20 cellular contexts compared by ENCODE assay signal in the genomic region with DNA sequence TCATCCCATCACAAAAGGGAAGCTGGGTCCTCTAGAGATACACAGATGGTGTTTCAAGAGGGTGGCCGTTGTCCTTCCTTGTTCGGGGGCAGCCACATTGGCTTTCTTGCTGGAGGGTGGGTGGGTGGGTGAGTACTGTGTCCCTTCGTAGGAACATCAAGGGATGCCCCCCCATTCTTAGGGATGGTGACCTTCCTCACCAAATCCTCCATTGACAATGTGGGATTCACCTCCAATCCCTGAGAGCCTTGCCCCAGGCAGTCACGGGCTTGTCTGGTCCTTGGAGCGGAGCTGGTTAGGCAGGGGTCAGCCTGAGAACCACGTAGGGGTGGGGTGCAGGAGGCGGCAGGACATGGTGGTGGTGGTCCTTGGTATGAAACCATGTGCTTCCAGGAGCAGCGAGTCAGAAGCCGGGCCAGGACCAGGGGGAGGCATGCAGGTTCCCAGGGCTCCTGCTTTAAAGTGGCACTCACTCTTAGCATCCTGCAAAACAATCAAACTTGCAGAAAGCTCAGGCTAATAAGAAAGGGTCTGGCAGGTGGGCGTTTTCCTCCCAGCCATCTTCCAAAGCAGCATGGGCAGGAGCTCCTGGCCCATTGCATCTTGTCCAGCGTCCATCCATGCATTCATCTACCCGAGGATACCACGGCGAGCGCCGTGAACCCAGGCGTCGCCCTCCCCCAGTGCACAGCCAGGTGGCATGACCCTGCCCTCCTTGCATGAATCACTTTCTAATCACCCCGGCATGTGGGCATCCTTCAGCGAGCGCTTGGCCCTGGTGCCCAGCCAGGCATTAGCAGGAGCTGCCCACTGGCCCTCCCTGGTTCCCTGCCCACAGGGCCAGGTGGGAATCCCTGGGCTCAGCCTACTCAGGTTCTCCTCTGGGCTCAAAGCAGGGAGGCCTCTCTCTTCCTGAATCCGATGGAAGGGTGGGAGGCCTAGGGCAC.
"Had no signal": no experiment of that assay in that cellular context is flagged by ENCODE, and none has a peak within 500 bp of the region (broad histone marks: within the 10 kb centered on the region; RNA-seq: fewer than 3 reads in every experiment).

No MANE protein-coding gene starts in this region.

- H3K27me3 Mint-ChIP-seq: activated naive CD4-positive, alpha-beta T cell treated with anti-CD3 and anti-CD28 coated beads, Interleukin-2, amount 50 U/mL, for 24 hours had no signal

- ATAC-seq: activated CD8-positive, alpha-beta T cell treated with anti-CD3 and anti-CD28 coated beads, Interleukin-2, amount 10 ng/mL, durations not matched to agents 7 days and 5 days; body of pancreas; esophagus mucosa; stimulated activated memory B cell treated with anti-CD40 and anti-IgM and Interleukin-4, amounts not matched to agents 10 μg/mL and 1 μg/mL and 100 μg/mL, for 72 hours; T-helper 17 cell had no signal

- H3K27me3 ChIP-seq: body of pancreas, vagina had no signal

- H3K4me3 ChIP-seq: body of pancreas, cardiac muscle cell, sigmoid colon, smooth muscle cell, stomach, vagina had no signal

- H3K36me3 ChIP-seq: cardiac muscle cell, sigmoid colon, stomach, vagina had no signal

- H3K9me3 Mint-ChIP-seq: activated naive CD4-positive, alpha-beta T cell treated with anti-CD3 and anti-CD28 coated beads, Interleukin-2, amount 50 U/mL, for 24 hours; stimulated activated memory B cell treated with anti-CD40 and anti-IgM and Interleukin-4, amounts not matched to agents 10 μg/mL and 1 μg/mL and 100 μg/mL, for 72 hours had no signal

- H3K27ac ChIP-seq: body of pancreas, cardiac muscle cell, sigmoid colon, vagina had no signal

- H3K27ac Mint-ChIP-seq: activated CD8-positive, alpha-beta T cell treated with anti-CD3 and anti-CD28 coated beads, Interleukin-2, amount 10 ng/mL, durations not matched to agents 7 days and 5 days; activated naive CD4-positive, alpha-beta T cell treated with anti-CD3 and anti-CD28 coated beads, Interleukin-2, amount 50 U/mL, for 24 hours; progenitor cell of endocrine pancreas; stimulated activated memory B cell treated with anti-CD40 and anti-IgM and Interleukin-4, amounts not matched to agents 10 μg/mL and 1 μg/mL and 100 μg/mL, for 72 hours; T-helper 17 cell had no signal

- H3K4me2 ChIP-seq: smooth muscle cell had no signal

- H3K4me3 Mint-ChIP-seq: activated CD8-positive, alpha-beta T cell treated with anti-CD3 and anti-CD28 coated beads, Interleukin-2, amount 10 ng/mL, durations not matched to agents 7 days and 5 days; activated naive CD4-positive, alpha-beta T cell treated with anti-CD3 and anti-CD28 coated beads, Interleukin-2, amount 50 U/mL, for 24 hours; stimulated activated memory B cell treated with anti-CD40 and anti-IgM and Interleukin-4, amounts not matched to agents 10 μg/mL and 1 μg/mL and 100 μg/mL, for 72 hours; T-helper 17 cell had no signal

- H3K36me3 Mint-ChIP-seq: activated naive CD4-positive, alpha-beta T cell treated with anti-CD3 and anti-CD28 coated beads, Interleukin-2, amount 50 U/mL, for 24 hours; stimulated activated memory B cell treated with anti-CD40 and anti-IgM and Interleukin-4, amounts not matched to agents 10 μg/mL and 1 μg/mL and 100 μg/mL, for 72 hours had no signal

- DNase-seq: activated CD4-positive, alpha-beta T cell treated with anti-CD3 and anti-CD28 coated beads, Interleukin-2, amount 50 U/mL, for 1 hour; activated CD8-positive, alpha-beta T cell treated with anti-CD3 and anti-CD28 coated beads, Interleukin-2, amount 10 ng/mL, durations not matched to agents 7 days and 5 days; activated gamma-delta T cell treated with Interleukin-2 at 50 U/mL for 16 hours; activated T-cell treated with anti-CD3 and anti-CD28 coated beads, Interleukin-2, amount 50 U/mL, for 1 hour; body of pancreas; effector CD8-positive, alpha-beta T cell; foreskin melanocyte; hippocampal formation; retina; sigmoid colon; stimulated activated CD4-positive, alpha-beta T cell treated with anti-CD3 and anti-CD28 coated beads, Interleukin-15, amount 100 ng/mL, for 24 hours; stomach; T-helper 17 cell had no signal

- H3K9me3 ChIP-seq: body of pancreas, sigmoid colon, stomach, vagina had no signal
